In the genomic region with DNA sequence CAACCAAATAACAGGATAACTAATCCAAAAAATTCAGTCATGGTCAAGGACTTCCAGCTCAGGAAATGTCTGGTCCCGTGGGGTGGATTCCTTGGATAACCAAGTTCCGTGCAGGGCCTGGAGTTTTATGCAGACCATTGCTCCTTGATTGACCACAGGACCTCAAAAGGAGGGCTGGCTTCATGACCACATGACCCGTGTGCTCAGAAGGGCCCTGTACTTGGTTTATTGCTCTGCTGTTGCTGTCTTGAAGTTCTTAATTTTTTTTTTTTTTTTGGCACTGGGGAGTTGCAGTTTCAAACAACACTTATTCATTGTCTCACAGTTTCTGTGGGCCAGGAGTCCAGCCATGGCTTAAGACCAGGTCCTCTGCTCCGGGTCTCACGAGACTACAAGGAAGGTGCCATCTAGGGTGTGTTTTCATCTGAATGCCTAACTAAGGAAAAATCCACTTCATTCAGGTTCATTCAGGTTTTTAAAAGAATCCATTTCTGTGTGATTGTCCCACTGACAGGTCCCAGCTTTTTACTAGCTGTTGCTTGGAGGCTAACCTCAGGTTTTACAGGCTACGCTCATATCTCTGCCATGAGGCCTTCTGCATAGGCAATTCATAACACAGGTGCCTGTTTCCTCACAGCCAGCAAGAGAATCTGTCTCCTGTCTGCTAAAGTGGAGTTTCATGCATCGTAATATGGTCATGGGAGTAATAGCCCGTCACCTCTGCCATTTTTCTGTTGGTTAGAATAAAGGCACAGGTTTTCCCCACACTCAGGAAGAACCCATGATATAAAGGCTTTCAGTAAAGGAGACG, we compare ENCODE assay signal across 13 cellular contexts.
DNase-seq lines count a peak whose midpoint lies in the region; ATAC-seq and TF ChIP-seq lines count a peak whose summit lies in the region.
"Had no signal": no experiment of that assay in that cellular context is flagged by ENCODE, and none has a peak within 500 bp of the region (broad histone marks: within the 10 kb centered on the region; RNA-seq: fewer than 3 reads in every experiment).

No MANE protein-coding gene starts in this region.

- H3K4me3 ChIP-seq in Peyer's patch, result no peak overlapping the region
- H3K4me3 ChIP-seq: body of pancreas, upper lobe of right lung had no signal

- no peaks in the 10 kb centered on the region for H3K27me3 Mint-ChIP-seq in WTC11 (ENCODE audit: low read depth)
- H3K27me3 Mint-ChIP-seq in nephron (ENCODE audit: low read depth), result no peaks in the 10 kb centered on the region
- H3K27me3 Mint-ChIP-seq: CD4-positive, alpha-beta T cell had no signal

- no peaks in the 10 kb centered on the region for H3K9me3 ChIP-seq in Peyer's patch
- H3K9me3 ChIP-seq: body of pancreas, upper lobe of right lung had no signal

- peaks cover 0 to 29% (median 0%) of the 10 kb centered on the region in 4 donors for H3K4me1 ChIP-seq in Peyer's patch

- H3K4me1 Mint-ChIP-seq in WTC11, result peaks cover 17% of the 10 kb centered on the region
- peaks cover 43% of the 10 kb centered on the region for H3K4me1 Mint-ChIP-seq in nephron

- peaks cover 0 to 20% (median 0%) of the 10 kb centered on the region in 3 donors for H3K36me3 ChIP-seq in Peyer's patch

- H3K4me3 Mint-ChIP-seq in WTC11 (no peak overlapping the region), nephron (no peak overlapping the region)

- DNase-seq in EH (ENCODE audit: low read depth), result peak; percentile 34
- no peak for DNase-seq in WTC11 (ENCODE audit: low spot score)
- DNase-seq in Peyer's patch, result no peak
- no peak for DNase-seq in NCI-H524 treated with DMSO at 0.1 percent for 48 hours (lab: John Stamatoyannopoulos, UW)
- no peak for DNase-seq in DMS153 (lab: John Stamatoyannopoulos, UW)
- DNase-seq: CD4-positive, alpha-beta T cell; NCI-H1048; nucleus accumbens; upper lobe of right lung had no signal

- H3K9me3 Mint-ChIP-seq in WTC11 (no peaks in the 10 kb centered on the region), nephron (no peaks in the 10 kb centered on the region)
- H3K9me3 Mint-ChIP-seq: CD4-positive, alpha-beta T cell had no signal

- CTCF ChIA-PET in WTC11 (lab: Charles Lee), result interaction anchor here (1.5 kb wide), 1 partner anchor 66 kb away, joined by 3 read pairs; a partner anchor contains a TSS

- POLR2A ChIA-PET in WTC11 (lab: Charles Lee), result no interaction called here

- H3K27ac Mint-ChIP-seq in WTC11 (peak overlapping the region; percentile 41; the same call in 1 of the 2 replicates), nephron (peak overlapping the region; percentile 57 to 97 (median 94))

- peak overlapping the region in 1 of 4 donors; percentile 62 for H3K27ac ChIP-seq in Peyer's patch
- H3K27ac ChIP-seq: upper lobe of right lung had no signal

- TF ChIP-seq CTCF in WTC11 (IDR thresholded peaks at IDR 0.05), result no peak
- TF ChIP-seq CTCF in nephron (IDR thresholded peaks at IDR 0.05; ENCODE audit: unreplicated experiment in 3 of 3), result no peak
- TF ChIP-seq CTCF in Peyer's patch (IDR thresholded peaks at IDR 0.05), result no peak

- no peak for TF ChIP-seq POLR2A in Peyer's patch (IDR thresholded peaks at IDR 0.05)

- H3K27me3 ChIP-seq in Peyer's patch, result no peaks in the 10 kb centered on the region
- H3K27me3 ChIP-seq: body of pancreas, upper lobe of right lung had no signal

- ATAC-seq in GM21619 (IDR thresholded peaks at IDR 0.05; ENCODE audit: unreplicated experiment), result peak; percentile 11
- no peak for ATAC-seq in WTC11
- ATAC-seq in GM18520 (IDR thresholded peaks at IDR 0.05; ENCODE audit: unreplicated experiment), result no peak
- ATAC-seq: body of pancreas, upper lobe of right lung had no signal

- peaks cover 10% of the 10 kb centered on the region for H3K36me3 Mint-ChIP-seq in WTC11
- peaks cover 18% of the 10 kb centered on the region for H3K36me3 Mint-ChIP-seq in nephron (ENCODE audit: low read depth)

TF ChIP-seq in WTC11, 78 proteins besides CTCF, POLR2A, EP300 and RAD21 (continues in another document):
- TF ChIP-seq, protein P1, sequence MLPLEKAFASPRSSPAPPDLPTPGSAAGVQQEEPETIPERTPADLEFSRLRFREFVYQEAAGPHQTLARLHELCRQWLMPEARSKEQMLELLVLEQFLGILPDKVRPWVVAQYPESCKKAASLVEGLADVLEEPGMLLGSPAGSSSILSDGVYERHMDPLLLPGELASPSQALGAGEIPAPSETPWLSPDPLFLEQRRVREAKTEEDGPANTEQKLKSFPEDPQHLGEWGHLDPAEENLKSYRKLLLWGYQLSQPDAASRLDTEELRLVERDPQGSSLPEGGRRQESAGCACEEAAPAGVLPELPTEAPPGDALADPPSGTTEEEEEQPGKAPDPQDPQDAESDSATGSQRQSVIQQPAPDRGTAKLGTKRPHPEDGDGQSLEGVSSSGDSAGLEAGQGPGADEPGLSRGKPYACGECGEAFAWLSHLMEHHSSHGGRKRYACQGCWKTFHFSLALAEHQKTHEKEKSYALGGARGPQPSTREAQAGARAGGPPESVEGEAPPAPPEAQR (CRISPR knock-in tag; IDR thresholded peaks at IDR 0.05), result no peak
- TF ChIP-seq IRF2 (CRISPR knock-in tag; IDR thresholded peaks at IDR 0.05; ENCODE audit: borderline replicate concordance, low read depth) (no peak), JUN (CRISPR knock-in tag; IDR thresholded peaks at IDR 0.05) (no peak), SMAD3 (CRISPR knock-in tag; IDR thresholded peaks at IDR 0.05; ENCODE audit: borderline replicate concordance) (no peak), NFYB (CRISPR knock-in tag; conservative IDR thresholded peaks at IDR 0.05; ENCODE audit: low read depth) (no peak), CREB1 (CRISPR knock-in tag; IDR thresholded peaks at IDR 0.05) (no peak), KAT7 (CRISPR knock-in tag; IDR thresholded peaks at IDR 0.05; ENCODE audit: borderline replicate concordance) (no peak)
- TF ChIP-seq, protein P2, sequence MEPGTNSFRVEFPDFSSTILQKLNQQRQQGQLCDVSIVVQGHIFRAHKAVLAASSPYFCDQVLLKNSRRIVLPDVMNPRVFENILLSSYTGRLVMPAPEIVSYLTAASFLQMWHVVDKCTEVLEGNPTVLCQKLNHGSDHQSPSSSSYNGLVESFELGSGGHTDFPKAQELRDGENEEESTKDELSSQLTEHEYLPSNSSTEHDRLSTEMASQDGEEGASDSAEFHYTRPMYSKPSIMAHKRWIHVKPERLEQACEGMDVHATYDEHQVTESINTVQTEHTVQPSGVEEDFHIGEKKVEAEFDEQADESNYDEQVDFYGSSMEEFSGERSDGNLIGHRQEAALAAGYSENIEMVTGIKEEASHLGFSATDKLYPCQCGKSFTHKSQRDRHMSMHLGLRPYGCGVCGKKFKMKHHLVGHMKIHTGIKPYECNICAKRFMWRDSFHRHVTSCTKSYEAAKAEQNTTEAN (CRISPR knock-in tag; IDR thresholded peaks at IDR 0.05), result no peak
- TF ChIP-seq, protein P3, sequence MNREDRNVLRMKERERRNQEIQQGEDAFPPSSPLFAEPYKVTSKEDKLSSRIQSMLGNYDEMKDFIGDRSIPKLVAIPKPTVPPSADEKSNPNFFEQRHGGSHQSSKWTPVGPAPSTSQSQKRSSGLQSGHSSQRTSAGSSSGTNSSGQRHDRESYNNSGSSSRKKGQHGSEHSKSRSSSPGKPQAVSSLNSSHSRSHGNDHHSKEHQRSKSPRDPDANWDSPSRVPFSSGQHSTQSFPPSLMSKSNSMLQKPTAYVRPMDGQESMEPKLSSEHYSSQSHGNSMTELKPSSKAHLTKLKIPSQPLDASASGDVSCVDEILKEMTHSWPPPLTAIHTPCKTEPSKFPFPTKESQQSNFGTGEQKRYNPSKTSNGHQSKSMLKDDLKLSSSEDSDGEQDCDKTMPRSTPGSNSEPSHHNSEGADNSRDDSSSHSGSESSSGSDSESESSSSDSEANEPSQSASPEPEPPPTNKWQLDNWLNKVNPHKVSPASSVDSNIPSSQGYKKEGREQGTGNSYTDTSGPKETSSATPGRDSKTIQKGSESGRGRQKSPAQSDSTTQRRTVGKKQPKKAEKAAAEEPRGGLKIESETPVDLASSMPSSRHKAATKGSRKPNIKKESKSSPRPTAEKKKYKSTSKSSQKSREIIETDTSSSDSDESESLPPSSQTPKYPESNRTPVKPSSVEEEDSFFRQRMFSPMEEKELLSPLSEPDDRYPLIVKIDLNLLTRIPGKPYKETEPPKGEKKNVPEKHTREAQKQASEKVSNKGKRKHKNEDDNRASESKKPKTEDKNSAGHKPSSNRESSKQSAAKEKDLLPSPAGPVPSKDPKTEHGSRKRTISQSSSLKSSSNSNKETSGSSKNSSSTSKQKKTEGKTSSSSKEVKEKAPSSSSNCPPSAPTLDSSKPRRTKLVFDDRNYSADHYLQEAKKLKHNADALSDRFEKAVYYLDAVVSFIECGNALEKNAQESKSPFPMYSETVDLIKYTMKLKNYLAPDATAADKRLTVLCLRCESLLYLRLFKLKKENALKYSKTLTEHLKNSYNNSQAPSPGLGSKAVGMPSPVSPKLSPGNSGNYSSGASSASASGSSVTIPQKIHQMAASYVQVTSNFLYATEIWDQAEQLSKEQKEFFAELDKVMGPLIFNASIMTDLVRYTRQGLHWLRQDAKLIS (CRISPR knock-in tag; IDR thresholded peaks at IDR 0.05; ENCODE audit: borderline replicate concordance), result no peak
- TF ChIP-seq, protein P4, sequence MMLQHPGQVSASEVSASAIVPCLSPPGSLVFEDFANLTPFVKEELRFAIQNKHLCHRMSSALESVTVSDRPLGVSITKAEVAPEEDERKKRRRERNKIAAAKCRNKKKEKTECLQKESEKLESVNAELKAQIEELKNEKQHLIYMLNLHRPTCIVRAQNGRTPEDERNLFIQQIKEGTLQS (CRISPR knock-in tag; conservative IDR thresholded peaks at IDR 0.05), result no peak
- TF ChIP-seq, protein P5, sequence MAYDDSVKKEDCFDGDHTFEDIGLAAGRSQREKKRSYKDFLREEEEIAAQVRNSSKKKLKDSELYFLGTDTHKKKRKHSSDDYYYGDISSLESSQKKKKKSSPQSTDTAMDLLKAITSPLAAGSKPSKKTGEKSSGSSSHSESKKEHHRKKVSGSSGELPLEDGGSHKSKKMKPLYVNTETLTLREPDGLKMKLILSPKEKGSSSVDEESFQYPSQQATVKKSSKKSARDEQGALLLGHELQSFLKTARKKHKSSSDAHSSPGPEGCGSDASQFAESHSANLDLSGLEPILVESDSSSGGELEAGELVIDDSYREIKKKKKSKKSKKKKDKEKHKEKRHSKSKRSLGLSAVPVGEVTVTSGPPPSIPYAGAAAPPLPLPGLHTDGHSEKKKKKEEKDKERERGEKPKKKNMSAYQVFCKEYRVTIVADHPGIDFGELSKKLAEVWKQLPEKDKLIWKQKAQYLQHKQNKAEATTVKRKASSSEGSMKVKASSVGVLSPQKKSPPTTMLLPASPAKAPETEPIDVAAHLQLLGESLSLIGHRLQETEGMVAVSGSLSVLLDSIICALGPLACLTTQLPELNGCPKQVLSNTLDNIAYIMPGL (CRISPR knock-in tag; IDR thresholded peaks at IDR 0.05), result no peak
